In the genomic region with DNA sequence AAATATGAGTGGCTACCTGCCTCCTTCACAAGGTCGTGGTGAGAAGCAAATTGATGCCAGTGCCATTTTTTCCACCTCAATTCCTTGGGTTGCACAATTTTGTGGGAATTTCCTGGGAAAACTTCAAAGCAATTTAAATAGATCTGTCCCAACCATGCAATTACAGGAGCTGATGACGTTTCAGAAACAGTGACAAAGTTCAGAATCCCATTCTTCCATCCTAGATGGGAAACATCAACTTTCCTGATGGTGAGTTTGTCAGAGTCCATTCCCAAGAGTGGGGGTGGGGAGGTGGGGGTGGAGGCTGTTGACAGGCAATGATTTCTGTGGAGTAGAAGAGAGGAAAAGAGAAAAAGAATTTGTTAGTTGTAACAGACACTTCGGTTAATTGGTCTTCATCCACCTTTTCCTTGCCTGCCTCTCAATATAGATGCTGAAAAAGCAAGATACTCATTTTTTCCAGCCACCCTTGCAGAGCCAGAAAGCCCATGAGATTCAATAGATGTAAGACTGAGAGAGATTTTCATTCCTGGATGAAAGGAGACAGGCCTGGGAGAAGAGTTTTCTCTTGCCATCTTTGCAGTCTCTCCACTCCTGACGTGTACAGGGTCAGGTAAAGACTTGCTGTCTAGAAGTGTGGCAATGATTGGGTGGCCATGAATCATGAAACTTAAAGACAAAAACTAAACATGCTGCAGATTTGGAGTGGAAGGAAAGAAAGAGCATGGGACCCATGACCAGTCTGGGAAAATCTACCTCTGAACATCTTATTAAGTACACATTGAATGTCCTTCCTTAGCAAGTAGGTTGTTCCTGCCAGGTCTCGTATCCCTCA, we compare ENCODE assay signal across 1 cellular context.
TF ChIP-seq lines count a peak whose summit lies in the region.

No MANE protein-coding gene starts in this region.

TF ChIP-seq in HepG2, 621 proteins besides CTCF, POLR2A, EP300 and RAD21 (continued from another document and continues in another):
- TF ChIP-seq ZBTB10 (CRISPR knock-in tag; IDR thresholded peaks at IDR 0.05; ENCODE audit: borderline replicate concordance) (no peak), ZBTB44 (CRISPR knock-in tag; IDR thresholded peaks at IDR 0.05) (no peak), ZNF552 (CRISPR knock-in tag; IDR thresholded peaks at IDR 0.05; ENCODE audit: borderline replicate concordance) (no peak), ZNF841 (CRISPR knock-in tag; IDR thresholded peaks at IDR 0.05; ENCODE audit: borderline replicate concordance) (no peak), NFRKB (IDR thresholded peaks at IDR 0.05) (no peak), CSRNP1 (CRISPR knock-in tag; IDR thresholded peaks at IDR 0.05) (no peak), SKI (IDR thresholded peaks at IDR 0.05; ENCODE audit: partially characterized antibody) (no peak), FOXA3 (CRISPR knock-in tag; IDR thresholded peaks at IDR 0.05) (peak; percentile 79), SMYD3 (CRISPR knock-in tag; IDR thresholded peaks at IDR 0.05) (no peak), SCMH1 (CRISPR knock-in tag; IDR thresholded peaks at IDR 0.05; ENCODE audit: borderline replicate concordance) (no peak), CCAR2 (optimal IDR thresholded peaks at IDR 0.05; ENCODE audit: low read depth, low read length) (no peak), ZNF124 (CRISPR knock-in tag; IDR thresholded peaks at IDR 0.05) (0 out of 2 replicates have a peak, but pooled peaks have one; percentile 45), SOX13 (IDR thresholded peaks at IDR 0.05) (no peak), SOX13 (CRISPR knock-in tag; conservative IDR thresholded peaks at IDR 0.05 in 1 of 2, IDR thresholded peaks at IDR 0.05 in 1 of 2) (peak in 1 of 2 experiments; percentile 81; a peak in 2 of 4 replicates), CEBPB (IDR thresholded peaks at IDR 0.05; ENCODE audit: borderline replicate concordance, low read depth, low read length) (peak; percentile 98), ZNF282 (IDR thresholded peaks at IDR 0.05; ENCODE audit: partially characterized antibody) (no peak), ZNF44 (CRISPR knock-in tag; IDR thresholded peaks at IDR 0.05) (no peak), ZNF580 (CRISPR knock-in tag; IDR thresholded peaks at IDR 0.05; ENCODE audit: borderline replicate concordance, low read depth) (no peak), ZNF317 (CRISPR knock-in tag; IDR thresholded peaks at IDR 0.05) (peak; percentile 81), HMG20B (CRISPR knock-in tag; conservative IDR thresholded peaks at IDR 0.05) (0 out of 2 replicates have a peak, but pooled peaks have one; percentile 22), LCORL (IDR thresholded peaks at IDR 0.05) (no peak), LCORL (CRISPR knock-in tag; IDR thresholded peaks at IDR 0.05) (peak; percentile 59; the same call in 1 of the 2 replicates), POLR2AphosphoS2 (IDR thresholded peaks at IDR 0.05; ENCODE audit: low read depth, low read length) (no peak; the same call in 1 of the 2 replicates), SPEN (CRISPR knock-in tag; IDR thresholded peaks at IDR 0.05; ENCODE audit: low read depth) (peak; percentile 71; the same call in 1 of the 2 replicates), USF2 (IDR thresholded peaks at IDR 0.05; ENCODE audit: low read depth, low read length) (no peak), USF2 (CRISPR knock-in tag; IDR thresholded peaks at IDR 0.05; ENCODE audit: borderline replicate concordance) (no peak), ARNT (IDR thresholded peaks at IDR 0.05) (no peak), EZH2 (conservative IDR thresholded peaks at IDR 0.05; ENCODE audit: low read depth, low read length) (no peak), MEF2D (CRISPR knock-in tag; IDR thresholded peaks at IDR 0.05) (peak; percentile 53; the same call in 1 of the 2 replicates), BRCA1 (CRISPR knock-in tag; IDR thresholded peaks at IDR 0.05) (no peak), PLSCR1 (CRISPR knock-in tag; IDR thresholded peaks at IDR 0.05; ENCODE audit: borderline replicate concordance) (no peak), HNRNPUL1 (IDR thresholded peaks at IDR 0.05; ENCODE audit: low read depth, low read length) (no peak), HOMEZ (CRISPR knock-in tag; IDR thresholded peaks at IDR 0.05; ENCODE audit: low read depth) (peak; percentile 72; the same call in 1 of the 2 replicates), RFX3 (CRISPR knock-in tag; IDR thresholded peaks at IDR 0.05) (no peak), PHF5A (CRISPR knock-in tag; IDR thresholded peaks at IDR 0.05; ENCODE audit: low read depth, unreplicated experiment) (no peak), ZNF362 (CRISPR knock-in tag; IDR thresholded peaks at IDR 0.05; ENCODE audit: borderline replicate concordance) (peak; percentile 48; the same call in 1 of the 2 replicates), SALL2 (CRISPR knock-in tag; IDR thresholded peaks at IDR 0.05) (no peak; the same call in 1 of the 2 replicates), NFYC (CRISPR knock-in tag; IDR thresholded peaks at IDR 0.05) (0 out of 2 replicates have a peak, but pooled peaks have one; percentile 11), TCF12 (IDR thresholded peaks at IDR 0.05) (no peak), TCF12 (CRISPR knock-in tag; IDR thresholded peaks at IDR 0.05) (0 out of 2 replicates have a peak, but pooled peaks have one; percentile 18), ZNF878 (CRISPR knock-in tag; IDR thresholded peaks at IDR 0.05) (0 out of 2 replicates have a peak, but pooled peaks have one; percentile 68), XBP1 (CRISPR knock-in tag; IDR thresholded peaks at IDR 0.05) (no peak)
- TF ChIP-seq, protein P1, sequence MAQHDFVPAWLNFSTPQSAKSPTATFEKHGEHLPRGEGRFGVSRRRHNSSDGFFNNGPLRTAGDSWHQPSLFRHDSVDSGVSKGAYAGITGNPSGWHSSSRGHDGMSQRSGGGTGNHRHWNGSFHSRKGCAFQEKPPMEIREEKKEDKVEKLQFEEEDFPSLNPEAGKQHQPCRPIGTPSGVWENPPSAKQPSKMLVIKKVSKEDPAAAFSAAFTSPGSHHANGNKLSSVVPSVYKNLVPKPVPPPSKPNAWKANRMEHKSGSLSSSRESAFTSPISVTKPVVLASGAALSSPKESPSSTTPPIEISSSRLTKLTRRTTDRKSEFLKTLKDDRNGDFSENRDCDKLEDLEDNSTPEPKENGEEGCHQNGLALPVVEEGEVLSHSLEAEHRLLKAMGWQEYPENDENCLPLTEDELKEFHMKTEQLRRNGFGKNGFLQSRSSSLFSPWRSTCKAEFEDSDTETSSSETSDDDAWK (CRISPR knock-in tag; IDR thresholded peaks at IDR 0.05) = no peak
- TF ChIP-seq, protein P2, sequence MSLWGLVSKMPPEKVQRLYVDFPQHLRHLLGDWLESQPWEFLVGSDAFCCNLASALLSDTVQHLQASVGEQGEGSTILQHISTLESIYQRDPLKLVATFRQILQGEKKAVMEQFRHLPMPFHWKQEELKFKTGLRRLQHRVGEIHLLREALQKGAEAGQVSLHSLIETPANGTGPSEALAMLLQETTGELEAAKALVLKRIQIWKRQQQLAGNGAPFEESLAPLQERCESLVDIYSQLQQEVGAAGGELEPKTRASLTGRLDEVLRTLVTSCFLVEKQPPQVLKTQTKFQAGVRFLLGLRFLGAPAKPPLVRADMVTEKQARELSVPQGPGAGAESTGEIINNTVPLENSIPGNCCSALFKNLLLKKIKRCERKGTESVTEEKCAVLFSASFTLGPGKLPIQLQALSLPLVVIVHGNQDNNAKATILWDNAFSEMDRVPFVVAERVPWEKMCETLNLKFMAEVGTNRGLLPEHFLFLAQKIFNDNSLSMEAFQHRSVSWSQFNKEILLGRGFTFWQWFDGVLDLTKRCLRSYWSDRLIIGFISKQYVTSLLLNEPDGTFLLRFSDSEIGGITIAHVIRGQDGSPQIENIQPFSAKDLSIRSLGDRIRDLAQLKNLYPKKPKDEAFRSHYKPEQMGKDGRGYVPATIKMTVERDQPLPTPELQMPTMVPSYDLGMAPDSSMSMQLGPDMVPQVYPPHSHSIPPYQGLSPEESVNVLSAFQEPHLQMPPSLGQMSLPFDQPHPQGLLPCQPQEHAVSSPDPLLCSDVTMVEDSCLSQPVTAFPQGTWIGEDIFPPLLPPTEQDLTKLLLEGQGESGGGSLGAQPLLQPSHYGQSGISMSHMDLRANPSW (CRISPR knock-in tag; IDR thresholded peaks at IDR 0.05; ENCODE audit: borderline replicate concordance) = no peak
